8 cellular contexts compared by ENCODE assay signal in the genomic region with DNA sequence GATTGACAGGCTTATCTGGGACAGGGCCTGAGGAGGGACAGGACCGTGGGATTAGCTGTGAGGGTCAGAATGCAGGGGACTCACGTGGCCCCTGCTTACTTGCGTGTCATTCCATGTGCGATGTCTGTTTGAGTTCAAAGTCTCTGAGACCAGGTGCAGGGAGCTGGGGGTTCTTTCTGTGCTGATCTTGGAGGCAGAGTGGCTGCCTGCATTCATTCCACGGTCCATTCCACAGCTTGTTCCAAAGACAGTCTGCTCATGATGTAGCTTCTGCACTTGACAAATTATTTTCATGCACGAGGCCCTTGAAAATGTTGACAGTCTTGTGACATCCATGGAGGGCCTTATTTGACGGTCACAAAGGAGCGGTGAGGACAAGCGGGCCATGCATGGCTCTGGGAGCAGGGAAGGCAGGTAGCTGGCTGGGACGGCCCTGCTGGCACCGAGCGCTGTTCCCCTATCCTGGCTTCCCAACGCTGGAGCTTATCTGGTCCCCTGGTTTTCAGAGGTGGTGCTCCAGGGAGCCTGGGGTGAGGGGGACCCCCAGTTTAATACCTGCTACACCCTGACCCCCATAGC. TPM values are rescaled to one million over a fixed set of nuclear protein-coding genes. Genes with fewer than 3 reads are reported as not detected.
DNase-seq lines count a peak whose midpoint lies in the region; ATAC-seq and TF ChIP-seq lines count a peak whose summit lies in the region.

No MANE protein-coding gene starts in this region.

- H3K4me1 ChIP-seq in GM23338 (ENCODE audit: insufficient read depth): peaks cover 35% of the 10 kb centered on the region
- H3K4me1 ChIP-seq in heart right ventricle: peaks cover 0 to 23% (median 12%) of the 10 kb centered on the region in 9 donors

- DNase-seq in GM23338 (ENCODE audit: low spot score) (peak; percentile 41), heart right ventricle (no peak), skeletal muscle cell (ENCODE audit: low read depth) (no peak), 8988T (no peak), cerebellar nuclear complex (lab: John Stamatoyannopoulos, UW) (no peak)

- H3K4me2 ChIP-seq in GM23338: peak overlapping the region; percentile 90

- H4K20me1 ChIP-seq in GM23338 (replicated peaks; ENCODE audit: insufficient read depth): no peaks in the 10 kb centered on the region

- H2AFZ ChIP-seq in GM23338: peak overlapping the region; percentile 91; the same call in 1 of the 2 replicates

- H3K9me2 ChIP-seq in GM23338 (ENCODE audit: insufficient read depth): no peaks in the 10 kb centered on the region

- 0 out of 3 replicates have a peak, but pooled peaks cover under 1% of the 10 kb centered on the region for H3K9me3 Mint-ChIP-seq in GM23338

- H3K4me1 Mint-ChIP-seq in GM23338: peaks cover 51% of the 10 kb centered on the region

- peak overlapping the region; percentile 58; the same call in 1 of the 2 replicates for H3K27ac Mint-ChIP-seq in GM23338

- H3K27me3 Mint-ChIP-seq in GM23338 (ENCODE audit: insufficient read depth, low read depth, poor library complexity): peaks cover 33% of the 10 kb centered on the region

- 0 out of 2 replicates have a peak, but pooled peaks cover 5% of the 10 kb centered on the region for H3K79me2 ChIP-seq in GM23338 (replicated peaks; ENCODE audit: insufficient read depth)

- TF ChIP-seq CTCF in GM23338 (conservative IDR thresholded peaks at IDR 0.05; ENCODE audit: low read depth in 2 of 2): no peak
- no peak for TF ChIP-seq CTCF in WI38 (IDR thresholded peaks at IDR 0.05; ENCODE audit: low read depth, low read length)
- TF ChIP-seq CTCF in heart right ventricle (IDR thresholded peaks at IDR 0.05): no peak

- WGBS in heart right ventricle, 2 donors: 51 to 65% methylated on average over 13 of the region's 13 CpGs

- H3K36me3 ChIP-seq in GM23338 (ENCODE audit: insufficient read depth): no peaks in the 10 kb centered on the region
- H3K36me3 ChIP-seq in heart right ventricle: peaks cover 0 to 16% (median 0%) of the 10 kb centered on the region in 9 donors

- peak overlapping the region; percentile 64 for H3K4me3 Mint-ChIP-seq in GM23338

- no peaks in the 10 kb centered on the region for H3F3A ChIP-seq in GM23338 (replicated peaks; ENCODE audit: low read depth)

- H3K4me3 ChIP-seq in GM23338: peak overlapping the region; percentile 71
- H3K4me3 ChIP-seq in WI38 (ENCODE audit: low read depth, low read length): peak overlapping the region; percentile 56
- peak overlapping the region; percentile 3 to 66 (median 60) for H3K4me3 ChIP-seq in heart right ventricle
- H3K4me3 ChIP-seq in skeletal muscle cell (ENCODE audit: low read depth, low read length): peak overlapping the region; percentile 47

- intact Hi-C loops in heart right ventricle (cut with DNase I): loop anchor here in 2 of 10 donors (2.0 kb wide), 2 partner anchors 59 to 61 kb away; no protein-coding TSS in a partner anchor

- peaks cover 7% of the 10 kb centered on the region for H3K36me3 Mint-ChIP-seq in GM23338 (ENCODE audit: low read depth)

- H3K27me3 ChIP-seq in GM23338 (ENCODE audit: insufficient read depth): no peaks in the 10 kb centered on the region; the same call in 1 of the 2 replicates
- no peaks in the 10 kb centered on the region for H3K27me3 ChIP-seq in heart right ventricle

- ATAC-seq in GM23338: peak; percentile 39
- ATAC-seq in heart right ventricle: peak in 2 of 8 donors; percentile 5 to 36
- ATAC-seq in HG02885 (IDR thresholded peaks at IDR 0.05; ENCODE audit: poor library complexity, unreplicated experiment): no peak
- ATAC-seq in HG02798 (IDR thresholded peaks at IDR 0.05; ENCODE audit: poor library complexity, unreplicated experiment): no peak

- H3K27ac ChIP-seq in GM23338 (ENCODE audit: low read depth) (0 out of 2 replicates have a peak overlapping the region, but pooled peaks have one; percentile 50), heart right ventricle (peak overlapping the region in 7 of 10 donors; percentile 16 to 78 (median 45))

- H3K9me3 ChIP-seq in heart right ventricle: no peaks in the 10 kb centered on the region

TF ChIP-seq in GM23338, 12 proteins besides CTCF, POLR2A, EP300 and RAD21:
- TF ChIP-seq CREB1 (CRISPR knock-in tag; IDR thresholded peaks at IDR 0.05; ENCODE audit: low read depth) (no peak), ZNF331 (CRISPR knock-in tag; IDR thresholded peaks at IDR 0.05; ENCODE audit: low read depth) (no peak), NANOG (IDR thresholded peaks at IDR 0.05; ENCODE audit: borderline replicate concordance) (no peak), EZH2 (IDR thresholded peaks at IDR 0.05; ENCODE audit: low read depth, unreplicated experiment) (no peak), STAT1 (IDR thresholded peaks at IDR 0.05; ENCODE audit: unreplicated experiment) (no peak), EZH2phosphoT487 (IDR thresholded peaks at IDR 0.05; ENCODE audit: unreplicated experiment) (no peak), POLR2AphosphoS5 (IDR thresholded peaks at IDR 0.05; ENCODE audit: low read depth) (no peak)
- TF ChIP-seq, protein P1, sequence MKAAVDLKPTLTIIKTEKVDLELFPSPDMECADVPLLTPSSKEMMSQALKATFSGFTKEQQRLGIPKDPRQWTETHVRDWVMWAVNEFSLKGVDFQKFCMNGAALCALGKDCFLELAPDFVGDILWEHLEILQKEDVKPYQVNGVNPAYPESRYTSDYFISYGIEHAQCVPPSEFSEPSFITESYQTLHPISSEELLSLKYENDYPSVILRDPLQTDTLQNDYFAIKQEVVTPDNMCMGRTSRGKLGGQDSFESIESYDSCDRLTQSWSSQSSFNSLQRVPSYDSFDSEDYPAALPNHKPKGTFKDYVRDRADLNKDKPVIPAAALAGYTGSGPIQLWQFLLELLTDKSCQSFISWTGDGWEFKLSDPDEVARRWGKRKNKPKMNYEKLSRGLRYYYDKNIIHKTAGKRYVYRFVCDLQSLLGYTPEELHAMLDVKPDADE (IDR thresholded peaks at IDR 0.05): no peak
TF ChIP-seq in GM23338: peak in this region for 0.

RNA-seq across cellular contexts. Expression of a gene that starts 23.0 kb away (rescaled TPM):
- total RNA-seq in GM23338 (2014; rRNA removed; shearing (Covaris generic)): 4.8 and 7.9 TPM in 2 replicates
- polyA plus RNA-seq in GM23338 (2016; fragmentation: Nextera tagmentation; extraction: Ambion mirVana): 7.0 and 7.9 TPM in 2 replicates
- total RNA-seq in heart right ventricle: 1 to 10 TPM; 1.7 to 6.6 (median 3.0) TPM
- 1 to 10 TPM; 1.5 to 4.1 TPM for polyA plus RNA-seq in heart right ventricle
